1 cellular context compared by ENCODE assay signal in genomic region chr1:244887281-244887680, GRCh38.
TF ChIP-seq lines count a peak whose summit lies in the region.

No MANE protein-coding gene starts in this region.

TF ChIP-seq in GM23338, 12 proteins besides CTCF, POLR2A, EP300 and RAD21:
- TF ChIP-seq ZNF462 (CRISPR knock-in tag; IDR thresholded peaks at IDR 0.05) (no peak), STAT1 (IDR thresholded peaks at IDR 0.05; ENCODE audit: unreplicated experiment) (no peak), ZNF331 (CRISPR knock-in tag; IDR thresholded peaks at IDR 0.05; ENCODE audit: low read depth) (no peak), REST (IDR thresholded peaks at IDR 0.05; ENCODE audit: unreplicated experiment) (no peak), ZNF114 (CRISPR knock-in tag; IDR thresholded peaks at IDR 0.05) (no peak), POLR2AphosphoS5 (IDR thresholded peaks at IDR 0.05; ENCODE audit: low read depth) (no peak), ETS1 (IDR thresholded peaks at IDR 0.05) (no peak), CREB1 (CRISPR knock-in tag; IDR thresholded peaks at IDR 0.05; ENCODE audit: low read depth) (no peak), EZH2 (IDR thresholded peaks at IDR 0.05; ENCODE audit: low read depth, unreplicated experiment) (no peak), NANOG (IDR thresholded peaks at IDR 0.05; ENCODE audit: borderline replicate concordance) (no peak), EZH2phosphoT487 (IDR thresholded peaks at IDR 0.05; ENCODE audit: unreplicated experiment) (no peak)
